In the genomic region with DNA sequence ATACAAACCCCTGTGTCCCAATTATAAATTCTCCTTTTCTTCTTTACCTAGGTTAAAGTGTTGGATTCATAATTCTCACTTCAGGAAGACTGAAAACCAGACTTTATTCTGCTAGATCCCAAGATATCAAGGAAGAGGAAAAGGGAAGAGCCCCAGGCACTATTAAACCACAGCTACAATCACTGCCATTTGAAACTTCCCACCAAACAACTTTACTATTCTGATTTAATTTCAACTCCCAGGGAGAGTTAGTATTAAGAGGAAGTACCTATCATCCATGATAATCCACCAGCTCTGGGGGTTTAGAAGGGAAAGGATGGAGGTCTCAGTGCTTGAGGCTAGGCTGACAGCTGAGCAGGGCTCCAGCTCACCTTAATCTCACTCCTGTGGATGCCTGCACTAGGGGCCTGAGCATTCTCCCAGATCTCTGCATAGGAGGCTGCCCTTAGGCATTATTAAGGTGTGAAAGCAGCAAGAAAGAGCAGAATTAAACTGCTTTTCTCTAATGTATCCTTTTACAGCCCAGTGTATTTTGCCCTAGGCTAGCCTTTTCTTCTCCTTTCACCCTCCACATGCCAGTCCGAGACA, we compare ENCODE assay signal across 21 cellular contexts. TPM values are rescaled to one million over a fixed set of nuclear protein-coding genes. Genes with fewer than 3 reads are reported as not detected.
"Had no signal": no experiment of that assay in that cellular context is flagged by ENCODE, and none has a peak within 500 bp of the region (broad histone marks: within the 10 kb centered on the region; RNA-seq: fewer than 3 reads in every experiment).

No MANE protein-coding gene starts in this region.

- H3K4me1 ChIP-seq: breast epithelium, esophagus squamous epithelium, gastrocnemius medialis, upper lobe of left lung had no signal

- DNase-seq: activated CD4-positive, alpha-beta T cell treated with anti-CD3 and anti-CD28 coated beads, Interleukin-2, amount 10 ng/mL, durations not matched to agents 7 days and 5 days; activated CD8-positive, alpha-beta T cell treated with anti-CD3 and anti-CD28 coated beads for 36 hours; activated gamma-delta T cell treated with Interleukin-2 at 50 U/mL for 16 hours; activated T-cell treated with anti-CD3 and anti-CD28 coated beads, Interleukin-2, amount 50 U/mL, for 1 hour; esophagus squamous epithelium; gastrocnemius medialis; naive thymus-derived CD4-positive, alpha-beta T cell; ovary; right cardiac atrium; stimulated activated CD4-positive, alpha-beta T cell treated with anti-CD3 and anti-CD28 coated beads, Interleukin-4, amount 100 ng/mL, for 24 hours; stimulated activated naive CD4-positive, alpha-beta T cell treated with Interleukin-2 at 50 U/mL for 16 hours; T1000; upper lobe of left lung had no signal

- H3K4me3 ChIP-seq: breast epithelium, coronary artery, esophagus squamous epithelium, gastrocnemius medialis, lung, ovary, upper lobe of left lung had no signal

- H3K27ac ChIP-seq: breast epithelium, coronary artery, esophagus squamous epithelium, gastrocnemius medialis, ovary, upper lobe of left lung had no signal

- H3K36me3 ChIP-seq: breast epithelium, esophagus squamous epithelium, gastrocnemius medialis, ovary, upper lobe of left lung had no signal

- H3K9me3 ChIP-seq: breast epithelium, esophagus squamous epithelium, gastrocnemius medialis, ovary, upper lobe of left lung had no signal

- H3K27me3 ChIP-seq: breast epithelium, esophagus squamous epithelium, gastrocnemius medialis, ovary, upper lobe of left lung had no signal

- ATAC-seq: activated CD4-positive, CD25-positive, alpha-beta regulatory T cell treated with anti-CD3 and anti-CD28 coated beads, Interleukin-2, amount 50 U/mL, for 24 hours; activated CD8-positive, alpha-beta T cell treated with anti-CD3 and anti-CD28 coated beads for 36 hours; gastrocnemius medialis; left lobe of liver; naive thymus-derived CD4-positive, alpha-beta T cell; right cardiac atrium had no signal

RNA-seq across cellular contexts. Expression of a gene that starts 52.9 kb away (rescaled TPM):
- total RNA-seq: activated CD4-positive, alpha-beta T cell treated with anti-CD3 and anti-CD28 coated beads, Interleukin-2, amount 10 ng/mL, durations not matched to agents 7 days and 5 days; activated CD8-positive, alpha-beta T cell treated with anti-CD3 and anti-CD28 coated beads for 36 hours; breast epithelium; esophagus squamous epithelium; kidney epithelial cell; left lobe of liver; lung; naive thymus-derived CD4-positive, alpha-beta T cell; ovary; pulmonary artery endothelial cell; right cardiac atrium; upper lobe of left lung had no signal
- polyA plus RNA-seq: lung; naive thymus-derived CD4-positive, alpha-beta T cell; ovary; right cardiac atrium; thymus had no signal
